ENCODE assay signal across 8 cellular contexts in the genomic region with DNA sequence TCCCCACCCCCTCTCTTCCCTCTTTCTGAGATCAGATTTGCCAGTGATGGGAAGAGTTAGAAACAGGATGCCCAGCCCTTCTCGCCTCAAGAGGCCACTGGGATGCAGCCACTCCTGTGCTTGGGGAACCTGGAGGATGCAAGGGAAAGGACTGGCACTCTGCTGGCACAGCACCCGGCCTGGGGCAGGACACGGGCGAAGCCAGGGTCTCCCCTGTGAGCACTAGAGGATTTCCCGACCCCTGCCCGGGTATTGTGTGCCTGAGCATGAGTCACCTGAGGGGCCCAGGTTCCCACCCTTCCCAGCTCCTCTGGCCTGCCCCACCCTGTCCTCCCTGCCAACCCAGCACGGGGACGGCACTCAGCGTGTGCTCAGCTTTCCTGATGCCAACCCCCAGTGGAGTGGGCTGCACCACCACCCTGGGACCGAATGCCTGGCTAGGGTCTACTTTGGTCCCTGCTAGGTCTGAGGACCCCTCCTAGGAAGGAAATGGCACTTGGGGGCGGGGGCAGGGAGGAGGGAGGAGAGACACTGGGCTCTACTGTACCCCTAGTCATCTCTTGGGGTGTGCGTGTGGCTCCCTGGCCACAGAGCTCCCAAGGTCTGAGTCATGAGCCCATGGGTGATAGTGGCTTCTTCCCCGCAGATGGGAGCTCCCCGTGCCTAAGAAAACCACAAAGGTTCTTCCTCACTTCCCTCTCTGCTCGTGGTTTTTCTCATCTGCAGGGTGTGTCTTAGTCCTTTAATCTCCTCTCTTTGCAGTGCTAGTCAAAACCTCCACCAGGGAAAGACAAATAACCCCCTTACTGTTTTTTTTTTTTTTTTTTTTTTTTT. TPM values are rescaled to one million over a fixed set of nuclear protein-coding genes. Genes with fewer than 3 reads are reported as not detected.
DNase-seq lines count a peak whose midpoint lies in the region; ATAC-seq, FAIRE-seq and TF ChIP-seq lines count a peak whose summit lies in the region.

No MANE protein-coding gene starts in this region.

- peaks cover 2% of the 10 kb centered on the region for H3K36me3 Mint-ChIP-seq in T-helper 17 cell (ENCODE audit: low read depth)

- H3K9me3 ChIP-seq in T-helper 17 cell (ENCODE audit: control insufficient read depth, low read length, poor library complexity, severe bottlenecking) (no peaks in the 10 kb centered on the region), adrenal gland (replicated peaks in 1 of 3) (no peaks in the 10 kb centered on the region), kidney (ENCODE audit: control insufficient read depth in 1 of 2, low read length in 2 of 2) (no peaks in the 10 kb centered on the region)

- peak overlapping the region in 1 of 2 donors; percentile 67 for H3K9ac ChIP-seq in kidney (ENCODE audit: low read length in 2 of 2)

- intact Hi-C loops in adrenal gland (cut with DNase I) = no loop called here
- intact Hi-C loops in kidney (cut with DNase I) = no loop called here

- H3K36me3 ChIP-seq in adrenal gland (replicated peaks in 1 of 2) = peaks cover 0 to 15% of the 10 kb centered on the region in 2 donors
- peaks cover 5 to 6% of the 10 kb centered on the region in 2 donors for H3K36me3 ChIP-seq in kidney (ENCODE audit: control insufficient read depth in 1 of 2, insufficient read depth in 2 of 2, low read length in 2 of 2)

- H3K27me3 ChIP-seq in adrenal gland = no peaks in the 10 kb centered on the region

- peak; percentile 62 for ATAC-seq in GM18511 (IDR thresholded peaks at IDR 0.05; ENCODE audit: unreplicated experiment)
- peak; percentile 48 for ATAC-seq in HG03354 (IDR thresholded peaks at IDR 0.05; ENCODE audit: poor library complexity, severe bottlenecking, unreplicated experiment)
- ATAC-seq in T-helper 17 cell = peak; percentile 74

- peak in 1 of 2 donors; percentile 23 for TF ChIP-seq POLR2A in adrenal gland (IDR thresholded peaks at IDR 0.05)

- peaks cover 70% of the 10 kb centered on the region for H3K4me1 Mint-ChIP-seq in T-helper 17 cell

- H3K4me3 Mint-ChIP-seq in T-helper 17 cell = peak overlapping the region; percentile 83

- no peaks in the 10 kb centered on the region for H3K27me3 Mint-ChIP-seq in T-helper 17 cell

- no peak for FAIRE-seq in kidney (lab: Jason Lieb, UNC)

- peak overlapping the region; percentile 98 for H3K27ac Mint-ChIP-seq in T-helper 17 cell

- no peak overlapping the region for H3K4me3 ChIP-seq in adrenal gland
- no peak overlapping the region for H3K4me3 ChIP-seq in kidney (ENCODE audit: low read length in 2 of 2)

- DNase-seq in T-helper 17 cell (peak; percentile 58 to 84 (median 68)), adrenal gland (peak in 6 of 7 donors; percentile 62 to 77 (median 69)), kidney (peak; percentile 89), NCI-H1048 (lab: John Stamatoyannopoulos, UW) (no peak), D341Med (ENCODE audit: low spot score) (no peak)
- peak; percentile 62 for DNase-seq in stimulated activated CD8-positive, alpha-beta memory T cell treated with anti-CD3 and anti-CD28 coated beads, Interleukin-12 subunit alpha, Interleukin-12 subunit beta, amount 100 ng/mL, for 1 hour (ENCODE audit: low read depth)

- WGBS in adrenal gland, 4 donors = 21 to 35% (median 28%) methylated on average over 7 to 15 of the region's 15 CpGs

- H3K27ac ChIP-seq in adrenal gland (peak overlapping the region; percentile 18 to 99 (median 98)), kidney (ENCODE audit: low read depth in 2 of 2, low read length in 2 of 2) (peak overlapping the region; percentile 92 to 94)

- H3K4me1 ChIP-seq in adrenal gland (replicated peaks in 1 of 2) = peaks cover 81 to 87% of the 10 kb centered on the region in 2 donors
- H3K4me1 ChIP-seq in kidney (ENCODE audit: control insufficient read depth in 1 of 2, insufficient read depth in 1 of 2, low read depth in 1 of 2, low read length in 2 of 2) = peaks cover 61 to 70% of the 10 kb centered on the region in 2 donors

- no peak for TF ChIP-seq CTCF in adrenal gland (IDR thresholded peaks at IDR 0.05)
- no peak for TF ChIP-seq CTCF in kidney (IDR thresholded peaks at IDR 0.05; ENCODE audit: borderline replicate concordance, extremely low read depth, insufficient read depth)

RNA-seq across cellular contexts. Expression of a gene that starts 12.4 kb away (rescaled TPM):
- total RNA-seq in T-helper 17 cell (1,000 to 10,000 TPM in 1 of 2 donors, 100 to 1,000 TPM in 1; 919 to 1,908 TPM), adrenal gland (100 to 1,000 TPM; 231 to 591 (median 395) TPM), kidney (384 TPM)
- polyA plus RNA-seq in adrenal gland (100 to 1,000 TPM; 140 to 458 (median 374) TPM), kidney (ENCODE audit: insufficient read depth, low read depth, low replicate concordance) (145 TPM)

RNA-seq across cellular contexts. Expression of a gene that starts 26.5 kb away (rescaled TPM):
- total RNA-seq in T-helper 17 cell = 10 to 100 TPM; 21.7 to 58.1 TPM
- total RNA-seq in adrenal gland = 1 to 10 TPM in 6 of 8 donors, under 1 TPM in 2; 0.30 to 4.8 (median 1.6) TPM
- 1 to 10 TPM in 2 of 3 donors, under 1 TPM in 1; 0.93 to 3.1 (median 2.4) TPM for polyA plus RNA-seq in adrenal gland
- total RNA-seq in kidney = 45.9 TPM
- polyA plus RNA-seq in kidney (ENCODE audit: insufficient read depth, low read depth, low replicate concordance) = 16.4 TPM

RNA-seq across cellular contexts. Expression of a gene that starts 44.7 kb away (rescaled TPM):
- total RNA-seq in T-helper 17 cell (not detected), adrenal gland (1 to 10 TPM in 3 of 8 donors, under 1 TPM in 5; 0.09 to 2.1 (median 0.50) TPM), kidney (1.7 TPM)
- polyA plus RNA-seq in adrenal gland (under 1 TPM; 0.17 to 0.27 (median 0.24) TPM), kidney (ENCODE audit: insufficient read depth, low read depth, low replicate concordance) (1.0 TPM)

Comparison
In these comparisons a context has a peak if more than half of its experiments do, and no peak if none do; other contexts are left out.
1. DNase-seq: peak in T-helper 17 cell (3 of 3), adrenal gland (6 of 7), kidney (single experiment) and stimulated activated CD8-positive, alpha-beta memory T cell treated with anti-CD3 and anti-CD28 coated beads, Interleukin-12 subunit alpha, Interleukin-12 subunit beta, amount 100 ng/mL, for 1 hour (single experiment); none in NCI-H1048 (single experiment) and D341Med (single experiment).
2. Peak in every context shown above with its lines, with median percentiles within 50 percentile points of each other: ATAC-seq.